ENCODE assay signal across 11 cellular contexts in genomic region chr6:135322427-135323201, GRCh38.
DNase-seq lines count a peak whose midpoint lies in the region; ATAC-seq and TF ChIP-seq lines count a peak whose summit lies in the region.
"Had no signal": no experiment of that assay in that cellular context is flagged by ENCODE, and none has a peak within 500 bp of the region (broad histone marks: within the 10 kb centered on the region; RNA-seq: fewer than 3 reads in every experiment).

No MANE protein-coding gene starts in this region.

- no peak overlapping the region for H4K5ac ChIP-seq in mesendoderm (ENCODE audit: low read length)

- H3K79me2 ChIP-seq in mesendoderm (ENCODE audit: control insufficient read depth, insufficient read depth, low read length), result no peaks in the 10 kb centered on the region

- no peak for DNase-seq in mesendoderm
- no peak for DNase-seq in GM19240 (ENCODE audit: insufficient read length, low spot score)
- DNase-seq in SW480 (ENCODE audit: low spot score), result no peak
- DNase-seq in coronary artery (ENCODE audit: low spot score), result no peak
- no peak for DNase-seq in NCI-H526 treated with DMSO at 0.1 percent for 48 hours (lab: John Stamatoyannopoulos, UW)
- DNase-seq: aorta, MG63 had no signal

- peak overlapping the region; percentile 39 for H4K8ac ChIP-seq in mesendoderm (ENCODE audit: low read depth, low read length)

- no peak overlapping the region for H3K4ac ChIP-seq in mesendoderm (ENCODE audit: low read depth, low read length)

- peak overlapping the region; percentile 87 for H2BK5ac ChIP-seq in mesendoderm (ENCODE audit: low read length)

- no peaks in the 10 kb centered on the region for H3K36me3 ChIP-seq in mesendoderm (ENCODE audit: control insufficient read depth, insufficient read depth, low read length)
- H3K36me3 ChIP-seq: MG63 had no signal

- H3K4me3 ChIP-seq in mesendoderm (ENCODE audit: low read length), result no peak overlapping the region
- no peak overlapping the region for H3K4me3 ChIP-seq in coronary artery
- H3K4me3 ChIP-seq: gastroesophageal sphincter, MG63 had no signal

- H2AK5ac ChIP-seq in mesendoderm (ENCODE audit: low read length), result no peak overlapping the region

- no peak for TF ChIP-seq CTCF in coronary artery (IDR thresholded peaks at IDR 0.05)

- H2BK15ac ChIP-seq in mesendoderm (replicated peaks; ENCODE audit: low read depth), result no peak overlapping the region

- H3K9ac ChIP-seq in mesendoderm (ENCODE audit: low read length), result no peak overlapping the region

- peak overlapping the region; percentile 98 for H3K18ac ChIP-seq in mesendoderm (ENCODE audit: low read length)

- H3K27ac ChIP-seq in mesendoderm (ENCODE audit: low read depth, low read length), result peak overlapping the region; percentile 53
- H3K27ac ChIP-seq in coronary artery, result no peak overlapping the region
- H3K27ac ChIP-seq: gastroesophageal sphincter had no signal

- H3K4me2 ChIP-seq in mesendoderm (ENCODE audit: low read length), result no peak overlapping the region

- peak overlapping the region; percentile 53 for H3K56ac ChIP-seq in mesendoderm (ENCODE audit: low read length)

- no CpG with 5 or more reads among the region's 3 CpGs for WGBS in mesendoderm (ENCODE audit: extremely low coverage, insufficient coverage, low lambda C conversion rate)

- no peaks in the 10 kb centered on the region for H3K27me3 ChIP-seq in mesendoderm (ENCODE audit: insufficient read depth, low read length, poor library complexity)
- H3K27me3 ChIP-seq: gastroesophageal sphincter, MG63 had no signal

- no peak overlapping the region for H2BK120ac ChIP-seq in mesendoderm (ENCODE audit: low read depth, low read length)

- no peak overlapping the region for H3K23ac ChIP-seq in mesendoderm (ENCODE audit: low read length)

- H3K79me1 ChIP-seq in mesendoderm (ENCODE audit: low read length), result no peaks in the 10 kb centered on the region

- H3K4me1 ChIP-seq in mesendoderm (ENCODE audit: control insufficient read depth, low read depth, low read length), result peaks cover 2% of the 10 kb centered on the region
- H3K4me1 ChIP-seq: gastroesophageal sphincter had no signal

- peak; percentile 73 for ATAC-seq in GM18907 (IDR thresholded peaks at IDR 0.05; ENCODE audit: unreplicated experiment)
- ATAC-seq in GM21786 (IDR thresholded peaks at IDR 0.05; ENCODE audit: unreplicated experiment), result peak; percentile 72
- peak; percentile 41 for ATAC-seq in HG03571 (IDR thresholded peaks at IDR 0.05; ENCODE audit: unreplicated experiment)
- ATAC-seq: gastroesophageal sphincter had no signal
